9 cellular contexts compared by ENCODE assay signal in the genomic region with DNA sequence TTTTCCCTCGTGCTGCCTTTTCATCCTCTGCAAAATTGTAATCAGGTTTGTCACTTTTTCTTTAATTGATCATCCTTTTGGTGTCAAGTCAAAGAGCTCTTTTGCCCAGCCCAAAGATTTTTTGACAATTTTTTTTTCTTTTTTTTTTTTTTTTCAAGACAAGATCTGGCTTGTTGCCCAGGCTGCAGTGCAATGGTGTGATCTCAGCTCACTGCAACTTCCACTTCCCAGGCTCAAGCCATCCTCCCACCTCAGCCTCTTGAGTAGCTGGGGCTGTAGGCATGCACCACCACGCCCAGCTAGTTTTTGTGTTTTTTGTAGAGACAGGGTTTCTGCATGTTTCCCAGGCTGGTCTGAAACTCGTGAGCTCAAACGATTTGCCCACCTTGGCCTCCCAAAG. TPM values are rescaled to one million over a fixed set of nuclear protein-coding genes. Genes with fewer than 3 reads are reported as not detected.
DNase-seq lines count a peak whose midpoint lies in the region; FAIRE-seq and TF ChIP-seq lines count a peak whose summit lies in the region.
"Had no signal": no experiment of that assay in that cellular context is flagged by ENCODE, and none has a peak within 500 bp of the region (broad histone marks: within the 10 kb centered on the region; RNA-seq: fewer than 3 reads in every experiment).

No MANE protein-coding gene starts in this region.

- no peak overlapping the region for H2AFZ ChIP-seq in endothelial cell of umbilical vein (ENCODE audit: low read depth, low read length)

- BruUV-seq in endothelial cell of umbilical vein (replicated peaks; lab: Mats Ljungman, UMichigan) = no TSS peak

- H3K36me3 ChIP-seq in endothelial cell of umbilical vein (ENCODE audit: control insufficient read depth in 2 of 2, extremely low read depth in 1 of 2, insufficient read depth in 2 of 2, low read length in 2 of 2) (peaks cover 2 to 7% of the 10 kb centered on the region in 2 experiments), testis (ENCODE audit: low read depth, missing control alignments) (no peaks in the 10 kb centered on the region)

- H3K4me1 Mint-ChIP-seq in activated naive CD8-positive, alpha-beta T cell (ENCODE audit: low read depth) = peaks cover 7% of the 10 kb centered on the region
- H3K4me1 Mint-ChIP-seq in activated naive CD8-positive, alpha-beta T cell treated with anti-CD3 and anti-CD28 coated beads for 36 hours = peaks cover 5% of the 10 kb centered on the region

- H3K27ac Mint-ChIP-seq in activated naive CD8-positive, alpha-beta T cell = peak overlapping the region; percentile 29
- no peak overlapping the region for H3K27ac Mint-ChIP-seq in activated naive CD8-positive, alpha-beta T cell treated with anti-CD3 and anti-CD28 coated beads for 36 hours

- CTCF ChIA-PET in RWPE1 (lab: Yijun Ruan, JAX) = no interaction called here
- CTCF ChIA-PET in endothelial cell of umbilical vein (lab: Charles Lee) = interaction anchor here (0.6 to 2.7 kb wide), 7 partner anchors 10 to 250 kb away, joined by 3 to 13 read pairs (median 6); no protein-coding TSS in a partner anchor

- WGBS in testis, 2 donors = 66 to 73% methylated on average over 4 of the region's 4 CpGs

- H3K27me3 Mint-ChIP-seq in activated naive CD8-positive, alpha-beta T cell = no peaks in the 10 kb centered on the region
- no peaks in the 10 kb centered on the region for H3K27me3 Mint-ChIP-seq in activated naive CD8-positive, alpha-beta T cell treated with anti-CD3 and anti-CD28 coated beads for 36 hours
- H3K27me3 Mint-ChIP-seq: CD8-positive, alpha-beta memory T cell had no signal

- no peak overlapping the region for H3K4me3 Mint-ChIP-seq in activated naive CD8-positive, alpha-beta T cell
- H3K4me3 Mint-ChIP-seq in activated naive CD8-positive, alpha-beta T cell treated with anti-CD3 and anti-CD28 coated beads for 36 hours = no peak overlapping the region
- H3K4me3 Mint-ChIP-seq: CD8-positive, alpha-beta memory T cell had no signal

- intact Hi-C loops in endothelial cell of umbilical vein (cut with micrococcal nuclease) (loop anchor here (10.0 kb wide), 1 partner anchor 53 kb away; no protein-coding TSS in a partner anchor), testis (cut with DNase I; ENCODE audit: low total_unique reads) (no loop called here)

- peaks cover 3% of the 10 kb centered on the region for H3K36me3 Mint-ChIP-seq in activated naive CD8-positive, alpha-beta T cell
- H3K36me3 Mint-ChIP-seq in activated naive CD8-positive, alpha-beta T cell treated with anti-CD3 and anti-CD28 coated beads for 36 hours = peaks cover 14% of the 10 kb centered on the region

- H3K27me3 ChIP-seq in endothelial cell of umbilical vein (ENCODE audit: control insufficient read depth in 2 of 2, insufficient read depth in 2 of 2, low read length in 2 of 2) (no peaks in the 10 kb centered on the region), testis (no peaks in the 10 kb centered on the region)

- H3K79me2 ChIP-seq in endothelial cell of umbilical vein (ENCODE audit: control insufficient read depth, insufficient read depth, low read length) = peaks cover 2% of the 10 kb centered on the region

- H3K9me1 ChIP-seq in endothelial cell of umbilical vein (replicated peaks; ENCODE audit: control insufficient read depth, extremely low read depth, insufficient read depth, low read length) = no peaks in the 10 kb centered on the region

- H3K9me3 ChIP-seq in endothelial cell of umbilical vein (replicated peaks; ENCODE audit: control insufficient read depth, insufficient read depth, low read length) (no peaks in the 10 kb centered on the region), testis (no peaks in the 10 kb centered on the region)

- TF ChIP-seq POLR2A in endothelial cell of umbilical vein (IDR thresholded peaks at IDR 0.05; ENCODE audit: low read depth, low read length) = no peak
- TF ChIP-seq POLR2A in testis (IDR thresholded peaks at IDR 0.05) = no peak

- no peak for DNase-seq in activated naive CD8-positive, alpha-beta T cell treated with anti-CD3 and anti-CD28 coated beads for 36 hours
- DNase-seq in RWPE1 (ENCODE audit: low spot score) (no peak), endothelial cell of umbilical vein (ENCODE audit: low read depth, low spot score) (peak; percentile 44), testis (peak; percentile 83), GF-D8 (lab: John Stamatoyannopoulos, UW) (no peak), GOT3 (lab: John Stamatoyannopoulos, UW) (no peak), SHP77 treated with DMSO at 0.1 percent for 48 hours (lab: John Stamatoyannopoulos, UW) (no peak)
- DNase-seq: CD8-positive, alpha-beta memory T cell had no signal

- POLR2A ChIA-PET in RWPE1 (lab: Yijun Ruan, JAX; ENCODE audit: low non-redundant PET) = interaction anchor here (0.6 to 0.9 kb wide), 3 partner anchors 8 to 144 kb away, joined by 3 read pairs; no protein-coding TSS in a partner anchor
- POLR2A ChIA-PET in endothelial cell of umbilical vein (lab: Charles Lee) = interaction anchor here (0.6 to 1.1 kb wide), 2 partner anchors 37 to 74 kb away, joined by 3 to 4 read pairs; partner anchors contain the start of gene CDK7

- H3K4me3 ChIP-seq in endothelial cell of umbilical vein (replicated peaks in 1 of 3; ENCODE audit: insufficient read depth in 1 of 3, low read depth in 1 of 3, low read length in 3 of 3) (no peak overlapping the region), testis (no peak overlapping the region)

- H3K9me3 Mint-ChIP-seq in activated naive CD8-positive, alpha-beta T cell (ENCODE audit: low read depth) = no peaks in the 10 kb centered on the region
- no peaks in the 10 kb centered on the region for H3K9me3 Mint-ChIP-seq in activated naive CD8-positive, alpha-beta T cell treated with anti-CD3 and anti-CD28 coated beads for 36 hours
- H3K9me3 Mint-ChIP-seq: CD8-positive, alpha-beta memory T cell had no signal

- dilution Hi-C loops in endothelial cell of umbilical vein (cut with MboI; ENCODE audit: extremely low pct_ligation_motif_present, low sequenced_read_pairs) = no loop called here

- H3K9ac ChIP-seq in endothelial cell of umbilical vein (replicated peaks; ENCODE audit: extremely low read depth, insufficient read depth, low read length) = no peak overlapping the region

- no peaks in the 10 kb centered on the region for H4K20me1 ChIP-seq in endothelial cell of umbilical vein (replicated peaks; ENCODE audit: control insufficient read depth, extremely low read depth, insufficient read depth, low read length)

- TF ChIP-seq CTCF in RWPE1 (conservative IDR thresholded peaks at IDR 0.05; ENCODE audit: low read depth) = no peak
- TF ChIP-seq CTCF in endothelial cell of umbilical vein (IDR thresholded peaks at IDR 0.05; ENCODE audit: extremely low read depth in 1 of 2, insufficient read depth in 1 of 2, low read depth in 1 of 2, low read length in 2 of 2) = no peak
- no peak for TF ChIP-seq CTCF in testis (IDR thresholded peaks at IDR 0.05)

- no peak overlapping the region for H3K4me2 ChIP-seq in endothelial cell of umbilical vein (ENCODE audit: insufficient read depth, low read length)

- peak; percentile 83 for FAIRE-seq in endothelial cell of umbilical vein (lab: Jason Lieb, UNC)

- H3K27ac ChIP-seq in RWPE1 (peak overlapping the region; percentile 61), endothelial cell of umbilical vein (ENCODE audit: insufficient read depth, low read depth, low read length) (no peak overlapping the region), testis (no peak overlapping the region)

- H3K4me1 ChIP-seq in endothelial cell of umbilical vein (ENCODE audit: control insufficient read depth, extremely low read depth, insufficient read depth, low read length) (no peaks in the 10 kb centered on the region), testis (no peaks in the 10 kb centered on the region)

TF ChIP-seq in endothelial cell of umbilical vein, 7 proteins besides CTCF, POLR2A, EP300 and RAD21:
- TF ChIP-seq GATA2 (IDR thresholded peaks at IDR 0.05; ENCODE audit: insufficient read depth, insufficient read length, low read depth, low read length) = no peak

RNA-seq across cellular contexts. Expression of gene CDK7, which starts 36.7 kb away (rescaled TPM):
- 10 to 100 TPM; 42.5 to 45.7 TPM for total RNA-seq in activated naive CD8-positive, alpha-beta T cell treated with anti-CD3 and anti-CD28 coated beads for 36 hours
- 33.4 and 38.1 TPM in 2 replicates for total RNA-seq in endothelial cell of umbilical vein
- polyA plus RNA-seq in endothelial cell of umbilical vein = 19.3 and 24.6 TPM in 2 replicates
- polyA plus RNA-seq in endothelial cell of umbilical vein (2011; cell fraction: cytosol; rRNA removed) = 27.2 and 29.3 TPM in 2 replicates
- 20.9 and 27.2 TPM in 2 replicates for polyA plus RNA-seq in endothelial cell of umbilical vein (2011; cell fraction: nucleus; rRNA removed)
- polyA plus RNA-seq in endothelial cell of umbilical vein (2012) = 62.9 and 66.4 TPM in 2 replicates
- polyA minus RNA-seq in endothelial cell of umbilical vein = 106 and 120 TPM in 2 replicates
- 42.7 TPM for polyA minus RNA-seq in endothelial cell of umbilical vein (2011; cell fraction: cytosol; rRNA and poly(A)+ RNA removed)
- 95.6 and 109 TPM in 2 replicates for polyA minus RNA-seq in endothelial cell of umbilical vein (2011; cell fraction: nucleus; rRNA and poly(A)+ RNA removed)
- total RNA-seq in testis = 10 to 100 TPM; 31.7 to 35.1 TPM
- polyA plus RNA-seq in testis (ENCODE audit: insufficient read depth, low read depth, low replicate concordance) = 86.0 TPM

Comparison
In these comparisons a context has a peak if more than half of its experiments do, and no peak if none do; other contexts are left out.
1. DNase-seq: peak in endothelial cell of umbilical vein (single experiment) and testis (single experiment); none in activated naive CD8-positive, alpha-beta T cell treated with anti-CD3 and anti-CD28 coated beads for 36 hours (single experiment), RWPE1 (single experiment), GF-D8 (single experiment), GOT3 (single experiment) and SHP77 treated with DMSO at 0.1 percent for 48 hours (single experiment).